Comparison of ENCODE assay signal across 19 cellular contexts in genomic region chr12:118065380-118065779, GRCh38. TPM values are rescaled to one million over a fixed set of nuclear protein-coding genes. Genes with fewer than 3 reads are reported as not detected.
DNase-seq lines count a peak whose midpoint lies in the region; ATAC-seq and TF ChIP-seq lines count a peak whose summit lies in the region.
"Had no signal": no experiment of that assay in that cellular context is flagged by ENCODE, and none has a peak within 500 bp of the region (broad histone marks: within the 10 kb centered on the region; RNA-seq: fewer than 3 reads in every experiment).

No MANE protein-coding gene starts in this region.

- no peaks in the 10 kb centered on the region for H3K79me1 ChIP-seq in H9 (ENCODE audit: insufficient read depth, low read depth, low read length, poor library complexity, severe bottlenecking)

- no peak overlapping the region for H3K18ac ChIP-seq in H9 (ENCODE audit: insufficient read length, low read depth, low read length)

- H3K23me2 ChIP-seq in H9 (ENCODE audit: insufficient read length, low read depth, low read length, poor library complexity, severe bottlenecking): peaks cover 16% of the 10 kb centered on the region

- CTCF ChIA-PET in activated CD4-positive, alpha-beta T cell treated with anti-CD3 and anti-CD28 coated beads, Interleukin-2, amount 10 ng/mL, durations not matched to agents 7 days and 5 days (lab: Charles Lee): interaction anchor here (1.4 to 5.8 kb wide), 3 partner anchors 9 to 30 kb away, joined by 4 to 20 read pairs (median 15); no protein-coding TSS in a partner anchor
- CTCF ChIA-PET in activated CD8-positive, alpha-beta T cell treated with anti-CD3 and anti-CD28 coated beads, Interleukin-2, amount 10 ng/mL, durations not matched to agents 7 days and 5 days (lab: Charles Lee): interaction anchor here (0.9 to 4.6 kb wide), 14 partner anchors 8 to 312 kb away, joined by 3 to 25 read pairs (median 7); partner anchors contain the start of genes RFC5 and SUDS3

- no peaks in the 10 kb centered on the region for H3K4me1 ChIP-seq in H9 (ENCODE audit: insufficient read depth, low read length)

- no peak for DNase-seq in activated CD4-positive, alpha-beta T cell treated with anti-CD3 and anti-CD28 coated beads, Interleukin-2, amount 10 ng/mL, durations not matched to agents 7 days and 5 days
- no peak for DNase-seq in activated CD4-positive, alpha-beta T cell treated with anti-CD3 and anti-CD28 coated beads, Interleukin-2, amount 50 U/mL, for 4 hours
- DNase-seq in H9 (no peak), RPMI8226 (no peak), left cardiac atrium (no peak)
- no peak for DNase-seq in activated CD8-positive, alpha-beta T cell treated with anti-CD3 and anti-CD28 coated beads, Interleukin-2, amount 10 ng/mL, durations not matched to agents 7 days and 5 days
- DNase-seq in stimulated activated naive B cell treated with anti-CD40 and anti-IgM and Interleukin-4, amounts not matched to agents 10 μg/mL and 1 μg/mL and 100 μg/mL, for 72 hours: no peak
- DNase-seq: activated CD8-positive, alpha-beta memory T cell treated with anti-CD3 and anti-CD28 coated beads, Interleukin-2, amount 50 U/mL, for 48 hours; effector CD8-positive, alpha-beta T cell; hypothalamus; kidney glomerular epithelial cell; NCI-H1694 treated with DMSO at 0.1 percent for 48 hours; stimulated activated CD4-positive, alpha-beta T cell treated with anti-CD3 and anti-CD28 coated beads, Interleukin-2, amount 100 ng/mL, for 24 hours; trophoblast cell; WERI-Rb-1 had no signal

- H3K27ac Mint-ChIP-seq in activated CD4-positive, alpha-beta T cell treated with anti-CD3 and anti-CD28 coated beads, Interleukin-2, amount 10 ng/mL, durations not matched to agents 7 days and 5 days: peak overlapping the region; percentile 81
- H3K27ac Mint-ChIP-seq in H9: peak overlapping the region; percentile 8 to 75 (median 39); a peak in 2 of 7 replicates
- H3K27ac Mint-ChIP-seq in activated CD8-positive, alpha-beta T cell treated with anti-CD3 and anti-CD28 coated beads, Interleukin-2, amount 10 ng/mL, durations not matched to agents 7 days and 5 days: peak overlapping the region; percentile 87
- H3K27ac Mint-ChIP-seq in stimulated activated naive B cell treated with anti-CD40 and anti-IgM and Interleukin-4, amounts not matched to agents 10 μg/mL and 1 μg/mL and 100 μg/mL, for 72 hours: peak overlapping the region; percentile 88

- H4K91ac ChIP-seq in H9 (ENCODE audit: insufficient read length, low read depth, low read length): no peak overlapping the region

- H2BK5ac ChIP-seq in H9 (ENCODE audit: insufficient read length, low read length): no peak overlapping the region

- H3T11ph ChIP-seq in H9 (ENCODE audit: low read length): no peak overlapping the region

- H2BK12ac ChIP-seq in H9 (ENCODE audit: insufficient read length, low read depth, low read length): no peak overlapping the region

- no peak overlapping the region for H2BK20ac ChIP-seq in H9 (ENCODE audit: low read depth, low read length, poor library complexity, severe bottlenecking)

- no peaks in the 10 kb centered on the region; the same call in 1 of the 2 replicates for H3K79me2 ChIP-seq in H9 (ENCODE audit: insufficient read depth, low read length)

- TF ChIP-seq CTCF in H9 (conservative IDR thresholded peaks at IDR 0.05): no peak

- H2BK15ac ChIP-seq in H9 (ENCODE audit: low read depth, low read length): no peak overlapping the region

- peaks cover 64% of the 10 kb centered on the region for H3K4me1 Mint-ChIP-seq in activated CD4-positive, alpha-beta T cell treated with anti-CD3 and anti-CD28 coated beads, Interleukin-2, amount 10 ng/mL, durations not matched to agents 7 days and 5 days
- H3K4me1 Mint-ChIP-seq in H9: peaks cover 29 to 30% of the 10 kb centered on the region in 2 experiments
- peaks cover 66% of the 10 kb centered on the region for H3K4me1 Mint-ChIP-seq in activated CD8-positive, alpha-beta T cell treated with anti-CD3 and anti-CD28 coated beads, Interleukin-2, amount 10 ng/mL, durations not matched to agents 7 days and 5 days (ENCODE audit: low read depth)
- peaks cover 25 to 52% of the 10 kb centered on the region in 2 donors for H3K4me1 Mint-ChIP-seq in stimulated activated naive B cell treated with anti-CD40 and anti-IgM and Interleukin-4, amounts not matched to agents 10 μg/mL and 1 μg/mL and 100 μg/mL, for 72 hours

- POLR2A ChIA-PET in activated CD4-positive, alpha-beta T cell treated with anti-CD3 and anti-CD28 coated beads, Interleukin-2, amount 10 ng/mL, durations not matched to agents 7 days and 5 days (lab: Charles Lee): interaction anchor here (0.6 kb wide), 1 partner anchor 17 kb away, joined by 3 read pairs; no protein-coding TSS in a partner anchor
- POLR2A ChIA-PET in activated CD8-positive, alpha-beta T cell treated with anti-CD3 and anti-CD28 coated beads, Interleukin-2, amount 10 ng/mL, durations not matched to agents 7 days and 5 days (lab: Charles Lee): interaction anchor here (1.5 kb wide), 1 partner anchor 9 kb away, joined by 4 read pairs; no protein-coding TSS in a partner anchor

- no peaks in the 10 kb centered on the region for H3K27me3 ChIP-seq in H9 (ENCODE audit: insufficient read depth, low read length)
- H3K27me3 ChIP-seq: cardiac muscle cell had no signal

- H4K8ac ChIP-seq in H9 (replicated peaks; ENCODE audit: insufficient read length, low read depth, low read length): no peak overlapping the region

- no peak overlapping the region for H2BK120ac ChIP-seq in H9 (ENCODE audit: low read depth, low read length, poor library complexity, severe bottlenecking)

- H3K14ac ChIP-seq in H9 (ENCODE audit: insufficient read depth, low read length): no peak overlapping the region

- no peak overlapping the region for H2AFZ ChIP-seq in H9 (ENCODE audit: low read length)

- no peaks in the 10 kb centered on the region for H3K9me3 Mint-ChIP-seq in activated CD4-positive, alpha-beta T cell treated with anti-CD3 and anti-CD28 coated beads, Interleukin-2, amount 10 ng/mL, durations not matched to agents 7 days and 5 days
- no peaks in the 10 kb centered on the region for H3K9me3 Mint-ChIP-seq in H9
- H3K9me3 Mint-ChIP-seq in activated CD8-positive, alpha-beta T cell treated with anti-CD3 and anti-CD28 coated beads, Interleukin-2, amount 10 ng/mL, durations not matched to agents 7 days and 5 days (ENCODE audit: insufficient read depth): no peaks in the 10 kb centered on the region
- no peaks in the 10 kb centered on the region for H3K9me3 Mint-ChIP-seq in stimulated activated naive B cell treated with anti-CD40 and anti-IgM and Interleukin-4, amounts not matched to agents 10 μg/mL and 1 μg/mL and 100 μg/mL, for 72 hours

- no peak overlapping the region for H3K4me2 ChIP-seq in H9 (ENCODE audit: insufficient read depth, insufficient read length, low read length)

- H3K27ac ChIP-seq in H9 (ENCODE audit: insufficient read length, low read depth, low read length): no peak overlapping the region
- H3K27ac ChIP-seq: cardiac muscle cell, WERI-Rb-1 had no signal

- no peaks in the 10 kb centered on the region for H4K20me1 ChIP-seq in H9 (ENCODE audit: control insufficient read depth, insufficient read depth, insufficient read length)

- no peak overlapping the region for H3K56ac ChIP-seq in H9 (ENCODE audit: insufficient read length, low read depth, low read length)

- H3K36me3 Mint-ChIP-seq in activated CD4-positive, alpha-beta T cell treated with anti-CD3 and anti-CD28 coated beads, Interleukin-2, amount 10 ng/mL, durations not matched to agents 7 days and 5 days (ENCODE audit: low read depth): no peaks in the 10 kb centered on the region
- peaks cover 20 to 47% (median 26%) of the 10 kb centered on the region in 3 experiments; a peak in 6 of 7 replicates for H3K36me3 Mint-ChIP-seq in H9 (ENCODE audit: insufficient read depth in 1 of 3, low read depth in 3 of 3)
- H3K36me3 Mint-ChIP-seq in activated CD8-positive, alpha-beta T cell treated with anti-CD3 and anti-CD28 coated beads, Interleukin-2, amount 10 ng/mL, durations not matched to agents 7 days and 5 days (ENCODE audit: low read depth): peaks cover 12% of the 10 kb centered on the region
- peaks cover 11 to 13% of the 10 kb centered on the region in 2 donors for H3K36me3 Mint-ChIP-seq in stimulated activated naive B cell treated with anti-CD40 and anti-IgM and Interleukin-4, amounts not matched to agents 10 μg/mL and 1 μg/mL and 100 μg/mL, for 72 hours

- H3K4me3 Mint-ChIP-seq in activated CD4-positive, alpha-beta T cell treated with anti-CD3 and anti-CD28 coated beads, Interleukin-2, amount 10 ng/mL, durations not matched to agents 7 days and 5 days: peak overlapping the region; percentile 65
- H3K4me3 Mint-ChIP-seq in H9: no peak overlapping the region
- H3K4me3 Mint-ChIP-seq in activated CD8-positive, alpha-beta T cell treated with anti-CD3 and anti-CD28 coated beads, Interleukin-2, amount 10 ng/mL, durations not matched to agents 7 days and 5 days: peak overlapping the region; percentile 75
- H3K4me3 Mint-ChIP-seq in stimulated activated naive B cell treated with anti-CD40 and anti-IgM and Interleukin-4, amounts not matched to agents 10 μg/mL and 1 μg/mL and 100 μg/mL, for 72 hours: peak overlapping the region; percentile 73 to 75

- no peaks in the 10 kb centered on the region for H3K27me3 Mint-ChIP-seq in activated CD4-positive, alpha-beta T cell treated with anti-CD3 and anti-CD28 coated beads, Interleukin-2, amount 10 ng/mL, durations not matched to agents 7 days and 5 days
- H3K27me3 Mint-ChIP-seq in H9 (ENCODE audit: low read depth): no peaks in the 10 kb centered on the region; the same call in 1 of the 2 replicates
- H3K27me3 Mint-ChIP-seq in activated CD8-positive, alpha-beta T cell treated with anti-CD3 and anti-CD28 coated beads, Interleukin-2, amount 10 ng/mL, durations not matched to agents 7 days and 5 days (ENCODE audit: low read depth): peaks cover 3% of the 10 kb centered on the region
- H3K27me3 Mint-ChIP-seq in stimulated activated naive B cell treated with anti-CD40 and anti-IgM and Interleukin-4, amounts not matched to agents 10 μg/mL and 1 μg/mL and 100 μg/mL, for 72 hours: peaks cover 0 to 5% of the 10 kb centered on the region in 2 donors

- H3K9me3 ChIP-seq in H9 (ENCODE audit: control insufficient read depth, low read depth, low read length): no peaks in the 10 kb centered on the region

- intact Hi-C loops in left cardiac atrium (cut with DNase I): no loop called here

- no peak overlapping the region for H3K9ac ChIP-seq in H9 (ENCODE audit: extremely low read depth, insufficient read length, low read length)

- H4K5ac ChIP-seq in H9 (ENCODE audit: insufficient read length, low read depth, low read length): no peak overlapping the region

- peak; percentile 40 for ATAC-seq in activated CD8-positive, alpha-beta T cell treated with anti-CD3 and anti-CD28 coated beads, Interleukin-2, amount 10 ng/mL, durations not matched to agents 7 days and 5 days
- ATAC-seq in stimulated activated naive B cell treated with anti-CD40 and anti-IgM and Interleukin-4, amounts not matched to agents 10 μg/mL and 1 μg/mL and 100 μg/mL, for 72 hours (replicated peaks): peak; percentile 68 to 69
- ATAC-seq in GM21447 (IDR thresholded peaks at IDR 0.05; ENCODE audit: unreplicated experiment) (no peak), left cardiac atrium (no peak)
- ATAC-seq: sciatic nerve, SK-N-SH treated with all-trans-retinoic acid at 6 μM for 48 hours had no signal

- H2AK5ac ChIP-seq in H9 (ENCODE audit: insufficient read length, low read length): no peak overlapping the region

- no peak overlapping the region for H3K23ac ChIP-seq in H9 (ENCODE audit: insufficient read length, low read depth, low read length)

- no peak overlapping the region for H3K4ac ChIP-seq in H9 (ENCODE audit: low read depth, low read length)

- no CpG with 5 or more reads among the region's 1 CpG for WGBS in H9 (ENCODE audit: extremely low coverage, insufficient read length, low lambda C conversion rate)

RNA-seq across cellular contexts. Expression of gene WSB2, which starts 4.4 kb away (rescaled TPM):
- 10 to 100 TPM; 44.3 to 46.4 TPM for total RNA-seq in activated CD4-positive, alpha-beta T cell treated with anti-CD3 and anti-CD28 coated beads, Interleukin-2, amount 10 ng/mL, durations not matched to agents 7 days and 5 days
- 58.6 and 61.4 TPM in 2 replicates for total RNA-seq in H9 (2021)
- 10 to 100 TPM; 44.6 to 45.0 TPM for total RNA-seq in activated CD8-positive, alpha-beta T cell treated with anti-CD3 and anti-CD28 coated beads, Interleukin-2, amount 10 ng/mL, durations not matched to agents 7 days and 5 days
- total RNA-seq in left cardiac atrium: 10 to 100 TPM; 77.6 to 83.4 TPM

RNA-seq across cellular contexts. Expression of gene VSIG10, which starts 38.4 kb away (rescaled TPM):
- total RNA-seq in activated CD4-positive, alpha-beta T cell treated with anti-CD3 and anti-CD28 coated beads, Interleukin-2, amount 10 ng/mL, durations not matched to agents 7 days and 5 days: 1 to 10 TPM; 6.4 to 6.7 TPM
- total RNA-seq in H9 (2021) (89.6 and 97.4 TPM in 2 replicates), left cardiac atrium (10 to 100 TPM in 1 of 2 donors, 1 to 10 TPM in 1; 9.3 to 17.2 TPM)
- 1 to 10 TPM; 7.5 to 8.2 TPM for total RNA-seq in activated CD8-positive, alpha-beta T cell treated with anti-CD3 and anti-CD28 coated beads, Interleukin-2, amount 10 ng/mL, durations not matched to agents 7 days and 5 days

RNA-seq across cellular contexts. Expression of gene RFC5, which starts 48.9 kb away (rescaled TPM):
- 10 to 100 TPM; 41.9 to 45.1 TPM for total RNA-seq in activated CD4-positive, alpha-beta T cell treated with anti-CD3 and anti-CD28 coated beads, Interleukin-2, amount 10 ng/mL, durations not matched to agents 7 days and 5 days
- total RNA-seq in H9 (2021): 47.2 and 50.4 TPM in 2 replicates
- 10 to 100 TPM; 52.5 to 57.6 TPM for total RNA-seq in activated CD8-positive, alpha-beta T cell treated with anti-CD3 and anti-CD28 coated beads, Interleukin-2, amount 10 ng/mL, durations not matched to agents 7 days and 5 days
- total RNA-seq in left cardiac atrium: 1 to 10 TPM; 4.9 to 7.7 TPM

Comparison
In these comparisons a context has a peak if more than half of its experiments do, and no peak if none do; other contexts are left out.
1. H3K4me3 Mint-ChIP-seq: peak in activated CD4-positive, alpha-beta T cell treated with anti-CD3 and anti-CD28 coated beads, Interleukin-2, amount 10 ng/mL, durations not matched to agents 7 days and 5 days (single experiment), activated CD8-positive, alpha-beta T cell treated with anti-CD3 and anti-CD28 coated beads, Interleukin-2, amount 10 ng/mL, durations not matched to agents 7 days and 5 days (single experiment) and stimulated activated naive B cell treated with anti-CD40 and anti-IgM and Interleukin-4, amounts not matched to agents 10 μg/mL and 1 μg/mL and 100 μg/mL, for 72 hours (2 of 2); none in H9 (0 of 2).
2. ATAC-seq: peak in activated CD8-positive, alpha-beta T cell treated with anti-CD3 and anti-CD28 coated beads, Interleukin-2, amount 10 ng/mL, durations not matched to agents 7 days and 5 days (single experiment) and stimulated activated naive B cell treated with anti-CD40 and anti-IgM and Interleukin-4, amounts not matched to agents 10 μg/mL and 1 μg/mL and 100 μg/mL, for 72 hours (2 of 2); none in GM21447 (single experiment) and left cardiac atrium (0 of 2).
3. Peak in every context shown above with its lines, with median percentiles within 50 percentile points of each other: H3K27ac Mint-ChIP-seq.